Comparison of ENCODE assay signal across 1 cellular context in the genomic region with DNA sequence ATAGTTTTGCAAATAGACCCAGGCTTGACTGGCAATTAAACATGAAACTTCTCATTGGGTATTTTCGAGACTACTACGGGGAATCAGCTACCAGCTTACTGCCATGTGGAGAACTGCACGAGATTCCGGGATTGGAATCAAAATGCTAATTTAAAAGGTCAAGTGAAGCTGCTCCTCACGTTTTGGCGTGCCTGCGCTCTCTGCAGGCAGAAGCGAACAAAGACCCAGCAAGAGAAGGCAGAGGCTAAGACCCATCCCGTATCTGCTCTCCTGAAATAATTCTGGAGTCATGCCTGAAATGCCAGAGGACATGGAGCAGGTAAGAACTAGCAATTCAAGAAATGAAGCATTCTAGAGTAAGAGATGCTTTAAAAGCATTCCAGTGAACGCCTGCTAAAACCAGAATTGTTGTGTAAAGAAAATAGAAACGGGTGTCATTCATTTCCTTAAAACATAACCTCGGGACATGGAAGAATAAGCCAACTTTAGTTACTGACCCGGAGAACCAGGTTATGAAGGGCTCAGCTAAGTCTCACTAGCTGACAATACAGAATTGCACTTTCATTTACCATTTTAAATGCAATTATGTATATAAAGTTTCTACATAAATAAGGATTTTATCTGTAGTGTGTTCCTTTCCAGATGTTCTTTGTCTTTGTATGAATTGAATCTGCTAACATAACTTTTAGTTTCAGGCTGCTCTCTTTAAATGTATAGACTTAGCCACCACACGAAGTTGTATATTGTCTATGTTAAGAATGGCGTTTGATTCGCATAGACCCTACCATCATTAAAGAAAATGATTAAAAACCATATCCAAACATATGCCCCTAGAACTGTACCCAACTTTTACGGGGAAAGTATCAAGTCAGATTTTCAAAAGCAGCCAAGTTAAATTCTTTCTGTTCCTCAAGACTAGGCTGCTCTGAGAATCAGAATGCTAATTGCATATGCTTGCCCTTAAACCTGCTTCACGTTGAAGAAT.
TF ChIP-seq lines count a peak whose summit lies in the region.

No MANE protein-coding gene starts in this region.

TF ChIP-seq in SK-N-SH, 30 proteins besides CTCF, POLR2A, EP300 and RAD21 (continued from another document):
- TF ChIP-seq, protein P1, sequence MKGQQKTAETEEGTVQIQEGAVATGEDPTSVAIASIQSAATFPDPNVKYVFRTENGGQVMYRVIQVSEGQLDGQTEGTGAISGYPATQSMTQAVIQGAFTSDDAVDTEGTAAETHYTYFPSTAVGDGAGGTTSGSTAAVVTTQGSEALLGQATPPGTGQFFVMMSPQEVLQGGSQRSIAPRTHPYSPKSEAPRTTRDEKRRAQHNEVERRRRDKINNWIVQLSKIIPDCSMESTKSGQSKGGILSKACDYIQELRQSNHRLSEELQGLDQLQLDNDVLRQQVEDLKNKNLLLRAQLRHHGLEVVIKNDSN (IDR thresholded peaks at IDR 0.05; ENCODE audit: borderline replicate concordance, low read depth) = no peak
TF ChIP-seq in SK-N-SH: peak in this region for 10.
